In genomic region chr9:17318821-17319320, GRCh38 we compare ENCODE assay signal across 19 cellular contexts.
"Had no signal": no experiment of that assay in that cellular context is flagged by ENCODE, and none has a peak within 500 bp of the region (broad histone marks: within the 10 kb centered on the region; RNA-seq: fewer than 3 reads in every experiment).

No MANE protein-coding gene starts in this region.

- H3K36me3 Mint-ChIP-seq: activated naive CD8-positive, alpha-beta T cell; memory B cell; naive thymus-derived CD8-positive, alpha-beta T cell had no signal

- H3K9me3 Mint-ChIP-seq: activated CD8-positive, alpha-beta T cell treated with anti-CD3 and anti-CD28 coated beads for 36 hours had no signal

- H3K4me3 Mint-ChIP-seq: activated CD4-positive, alpha-beta T cell treated with anti-CD3 and anti-CD28 coated beads for 36 hours; activated CD8-positive, alpha-beta T cell treated with anti-CD3 and anti-CD28 coated beads for 36 hours; activated naive CD8-positive, alpha-beta T cell; activated T-cell treated with anti-CD3 and anti-CD28 coated beads, Interleukin-2, amount 50 U/mL, for 4 hours; effector memory CD8-positive, alpha-beta T cell; memory B cell; naive thymus-derived CD8-positive, alpha-beta T cell had no signal

- H2AFZ ChIP-seq: parathyroid adenoma had no signal

- H3K4me1 Mint-ChIP-seq: activated CD4-positive, alpha-beta T cell treated with anti-CD3 and anti-CD28 coated beads for 36 hours; memory B cell; naive thymus-derived CD8-positive, alpha-beta T cell had no signal

- H3K36me3 ChIP-seq: brain microvascular endothelial cell, left ventricle myocardium inferior, sigmoid colon, thoracic aorta, upper lobe of right lung had no signal

- H3K27me3 Mint-ChIP-seq: activated CD4-positive, alpha-beta T cell treated with anti-CD3 and anti-CD28 coated beads for 36 hours; activated CD8-positive, alpha-beta T cell treated with anti-CD3 and anti-CD28 coated beads for 36 hours; activated naive CD8-positive, alpha-beta T cell; effector memory CD8-positive, alpha-beta T cell; memory B cell; naive thymus-derived CD8-positive, alpha-beta T cell had no signal

- H3K27ac Mint-ChIP-seq: activated CD4-positive, alpha-beta T cell treated with anti-CD3 and anti-CD28 coated beads for 36 hours; activated CD8-positive, alpha-beta T cell treated with anti-CD3 and anti-CD28 coated beads for 36 hours; activated naive CD8-positive, alpha-beta T cell; effector memory CD8-positive, alpha-beta T cell; memory B cell; naive thymus-derived CD8-positive, alpha-beta T cell had no signal

- H3K4me1 ChIP-seq: left ventricle myocardium inferior, parathyroid adenoma, sigmoid colon, upper lobe of right lung had no signal

- H3K79me2 ChIP-seq: parathyroid adenoma had no signal

- H3K4me3 ChIP-seq: left ventricle myocardium inferior, mucosa of descending colon, sigmoid colon, thoracic aorta, upper lobe of right lung had no signal

- H3K27me3 ChIP-seq: brain microvascular endothelial cell, sigmoid colon, upper lobe of right lung had no signal

- H3K27ac ChIP-seq: brain microvascular endothelial cell, left ventricle myocardium inferior, parathyroid adenoma, sigmoid colon, thoracic aorta, upper lobe of right lung had no signal

- DNase-seq: activated CD4-positive, alpha-beta T cell treated with anti-CD3 and anti-CD28 coated beads for 36 hours; activated CD8-positive, alpha-beta T cell treated with anti-CD3 and anti-CD28 coated beads for 36 hours; activated gamma-delta T cell; activated T-cell treated with anti-CD3 and anti-CD28 coated beads, Interleukin-2, amount 50 U/mL, for 4 hours; brain microvascular endothelial cell; dermis blood vessel endothelial cell; effector memory CD8-positive, alpha-beta T cell; hippocampal formation; kidney; left ventricle myocardium inferior; mucosa of descending colon; naive thymus-derived CD8-positive, alpha-beta T cell; sigmoid colon; stimulated activated CD4-positive, alpha-beta T cell treated with anti-CD3 and anti-CD28 coated beads, Interleukin-1b, Interleukin-23, amount 100 ng/mL, for 48 hours; upper lobe of right lung had no signal

- H3K9ac ChIP-seq: parathyroid adenoma had no signal

- H3K9me3 ChIP-seq: left ventricle myocardium inferior, mucosa of descending colon, sigmoid colon, thoracic aorta, upper lobe of right lung had no signal

- ATAC-seq: activated CD4-positive, alpha-beta T cell treated with anti-CD3 and anti-CD28 coated beads for 36 hours; activated CD8-positive, alpha-beta T cell treated with anti-CD3 and anti-CD28 coated beads for 36 hours; activated T-cell treated with anti-CD3 and anti-CD28 coated beads, Interleukin-2, amount 50 U/mL, for 4 hours; effector memory CD8-positive, alpha-beta T cell; mucosa of descending colon; naive thymus-derived CD8-positive, alpha-beta T cell; upper lobe of right lung had no signal
